In genomic region chr9:133131506-133131905, GRCh38 we compare ENCODE assay signal across 12 cellular contexts. TPM values are rescaled to one million over a fixed set of nuclear protein-coding genes. Genes with fewer than 3 reads are reported as not detected.
DNase-seq lines count a peak whose midpoint lies in the region; ATAC-seq and TF ChIP-seq lines count a peak whose summit lies in the region.
"Had no signal": no experiment of that assay in that cellular context is flagged by ENCODE, and none has a peak within 500 bp of the region (broad histone marks: within the 10 kb centered on the region; RNA-seq: fewer than 3 reads in every experiment).

No MANE protein-coding gene starts in this region.

- H3K27me3 ChIP-seq in DND-41 (ENCODE audit: insufficient read depth, low read length, poor library complexity) = no peaks in the 10 kb centered on the region
- no peaks in the 10 kb centered on the region for H3K27me3 ChIP-seq in dorsolateral prefrontal cortex
- no peaks in the 10 kb centered on the region for H3K27me3 ChIP-seq in skeletal muscle tissue (ENCODE audit: control insufficient read depth in 3 of 3, insufficient read depth in 3 of 3, low read length in 3 of 3)
- H3K27me3 ChIP-seq: ascending aorta had no signal

- peaks cover 72% of the 10 kb centered on the region for H4K20me1 ChIP-seq in DND-41 (ENCODE audit: insufficient read depth, low read length)
- H4K20me1 ChIP-seq in OCI-LY7 (ENCODE audit: insufficient read depth, low read length) = no peaks in the 10 kb centered on the region

- H3K36me3 ChIP-seq in DND-41 (ENCODE audit: insufficient read depth, low read length) (peaks cover 3% of the 10 kb centered on the region; the same call in 1 of the 2 replicates), OCI-LY7 (ENCODE audit: insufficient read depth, low read length) (no peaks in the 10 kb centered on the region), skeletal muscle tissue (ENCODE audit: control insufficient read depth in 3 of 3, insufficient read depth in 3 of 3, low read length in 3 of 3) (peaks cover 0 to 3% (median 0%) of the 10 kb centered on the region in 3 donors)
- H3K36me3 ChIP-seq: ascending aorta had no signal

- intact Hi-C loops in OCI-LY7 (cut with micrococcal nuclease; ENCODE audit: unreplicated experiment) = no loop called here
- intact Hi-C loops in dorsolateral prefrontal cortex (cut with DNase I) = no loop called here

- ATAC-seq in DND-41 (ENCODE audit: insufficient read depth, low read depth) (no peak), HG02678 (IDR thresholded peaks at IDR 0.05; ENCODE audit: unreplicated experiment) (no peak)
- ATAC-seq: Panc1, WTC11 had no signal

- BruUV-seq in OCI-LY7 (replicated peaks; lab: Mats Ljungman, UMichigan) = no TSS peak

- H2AFZ ChIP-seq in DND-41 (ENCODE audit: low read depth, low read length) (no peak overlapping the region), OCI-LY7 (ENCODE audit: low read length) (no peak overlapping the region)

- DNase-seq in DND-41 (no peak), OCI-LY7 (ENCODE audit: low spot score) (no peak), dorsolateral prefrontal cortex (no peak), AG08395 (ENCODE audit: low spot score) (no peak), NCI-H345 (lab: John Stamatoyannopoulos, UW) (no peak), RKO (ENCODE audit: low spot score) (no peak)
- DNase-seq: NCI-H187 treated with DMSO at 0.1 percent for 48 hours had no signal

- H3K79me2 ChIP-seq in DND-41 (ENCODE audit: insufficient read depth, low read length) (peaks cover 73% of the 10 kb centered on the region), OCI-LY7 (ENCODE audit: insufficient read depth, low read depth, low read length) (no peaks in the 10 kb centered on the region)

- no peak for TF ChIP-seq CTCF in DND-41 (IDR thresholded peaks at IDR 0.05; ENCODE audit: borderline replicate concordance, extremely low read depth, low read length, poor library complexity, severe bottlenecking)
- no peak for TF ChIP-seq CTCF in OCI-LY7 (conservative IDR thresholded peaks at IDR 0.05; ENCODE audit: low read length)
- TF ChIP-seq CTCF in dorsolateral prefrontal cortex (IDR thresholded peaks at IDR 0.05 in 54 of 56, conservative IDR thresholded peaks at IDR 0.05 in 2 of 56; ENCODE audit: low read depth in 1 of 56, partially characterized antibody in 56 of 56) = no peak

- H3K9me2 ChIP-seq in OCI-LY7 (ENCODE audit: insufficient read depth, low read length) = no peaks in the 10 kb centered on the region

- H3K9me3 ChIP-seq in DND-41 (ENCODE audit: insufficient read depth, low read length, severe bottlenecking) = no peaks in the 10 kb centered on the region
- no peaks in the 10 kb centered on the region for H3K9me3 ChIP-seq in OCI-LY7 (ENCODE audit: low read length)
- no peaks in the 10 kb centered on the region for H3K9me3 ChIP-seq in skeletal muscle tissue (ENCODE audit: control insufficient read depth in 3 of 3, low read length in 3 of 3)
- H3K9me3 ChIP-seq: ascending aorta had no signal

- H3K9ac ChIP-seq in DND-41 (ENCODE audit: low read depth, low read length) (no peak overlapping the region), skeletal muscle tissue (ENCODE audit: low read depth in 1 of 3, low read length in 3 of 3) (peak overlapping the region in 2 of 3 donors; percentile 59 to 68)

- no peak overlapping the region for H3K4me3 ChIP-seq in DND-41 (ENCODE audit: low read depth in 1 of 2, low read length in 2 of 2)
- H3K4me3 ChIP-seq in OCI-LY7 (ENCODE audit: low read depth, low read length, poor library complexity, severe bottlenecking) = no peak overlapping the region
- H3K4me3 ChIP-seq in dorsolateral prefrontal cortex = no peak overlapping the region
- H3K4me3 ChIP-seq in skeletal muscle tissue (ENCODE audit: low read length in 3 of 3) = no peak overlapping the region
- H3K4me3 ChIP-seq: ascending aorta had no signal

- peak overlapping the region; percentile 42 for H3K27ac ChIP-seq in DND-41 (ENCODE audit: low read length)
- H3K27ac ChIP-seq in OCI-LY7 (ENCODE audit: low read depth, low read length, poor library complexity, severe bottlenecking) = peak overlapping the region; percentile 47
- peak overlapping the region; percentile 93 to 100 (median 100) for H3K27ac ChIP-seq in dorsolateral prefrontal cortex
- H3K27ac ChIP-seq in skeletal muscle tissue (ENCODE audit: low read depth, low read length) = peak overlapping the region; percentile 94
- H3K27ac ChIP-seq: ascending aorta had no signal

- H3K4me1 ChIP-seq in DND-41 (ENCODE audit: insufficient read depth, low read length) (peaks cover 40% of the 10 kb centered on the region), OCI-LY7 (ENCODE audit: insufficient read depth, low read length, poor library complexity, severe bottlenecking) (peaks cover 24% of the 10 kb centered on the region), skeletal muscle tissue (ENCODE audit: control insufficient read depth in 3 of 3, insufficient read depth in 3 of 3, low read length in 3 of 3) (peaks cover 68 to 87% (median 73%) of the 10 kb centered on the region in 3 donors)

- POLR2A ChIA-PET in OCI-LY7 (lab: Charles Lee) = no interaction called here

- H3K4me2 ChIP-seq in DND-41 (ENCODE audit: insufficient read depth, low read length) (peak overlapping the region; percentile 11; the same call in 1 of the 2 replicates), OCI-LY7 (ENCODE audit: low read length) (peak overlapping the region; percentile 35; the same call in 1 of the 2 replicates)

- CTCF ChIA-PET in OCI-LY7 (lab: Charles Lee; ENCODE audit: unreplicated experiment) = interaction anchor here (1.1 kb wide), 1 partner anchor 13 kb away, joined by 3 read pairs; no protein-coding TSS in a partner anchor

RNA-seq across cellular contexts. Expression of gene RALGDS, which starts 10.5 kb away (rescaled TPM):
- 22.0 and 28.2 TPM in 2 replicates for total RNA-seq in OCI-LY7 (2014; rRNA removed; shearing (Covaris generic))
- 23.8 and 28.6 TPM in 2 replicates for total RNA-seq in OCI-LY7 (2022)
- total RNA-seq in dorsolateral prefrontal cortex = 100 to 1,000 TPM in 109 of 120 experiments, 10 to 100 TPM in 11; 72.2 to 415 (median 142) TPM
- total RNA-seq in skeletal muscle tissue = 26.1 TPM

RNA-seq across cellular contexts. Expression of gene GBGT1, which starts 32.2 kb away (rescaled TPM):
- total RNA-seq in OCI-LY7 (2014; rRNA removed; shearing (Covaris generic)) = 2.1 and 2.6 TPM in 2 replicates
- total RNA-seq in OCI-LY7 (2022) (3.9 and 5.9 TPM in 2 replicates), dorsolateral prefrontal cortex (10 to 100 TPM in 109 of 120 experiments, 1 to 10 TPM in 11; 5.8 to 27.4 (median 13.8) TPM), skeletal muscle tissue (2.6 TPM)

Comparison
In these comparisons a context has a peak if more than half of its experiments do, and no peak if none do; other contexts are left out.
1. H3K27ac ChIP-seq: peak in every context shown above with its lines; median percentile 100 in dorsolateral prefrontal cortex; 94 in skeletal muscle tissue; 47 in OCI-LY7; 42 in DND-41.